In the genomic region with DNA sequence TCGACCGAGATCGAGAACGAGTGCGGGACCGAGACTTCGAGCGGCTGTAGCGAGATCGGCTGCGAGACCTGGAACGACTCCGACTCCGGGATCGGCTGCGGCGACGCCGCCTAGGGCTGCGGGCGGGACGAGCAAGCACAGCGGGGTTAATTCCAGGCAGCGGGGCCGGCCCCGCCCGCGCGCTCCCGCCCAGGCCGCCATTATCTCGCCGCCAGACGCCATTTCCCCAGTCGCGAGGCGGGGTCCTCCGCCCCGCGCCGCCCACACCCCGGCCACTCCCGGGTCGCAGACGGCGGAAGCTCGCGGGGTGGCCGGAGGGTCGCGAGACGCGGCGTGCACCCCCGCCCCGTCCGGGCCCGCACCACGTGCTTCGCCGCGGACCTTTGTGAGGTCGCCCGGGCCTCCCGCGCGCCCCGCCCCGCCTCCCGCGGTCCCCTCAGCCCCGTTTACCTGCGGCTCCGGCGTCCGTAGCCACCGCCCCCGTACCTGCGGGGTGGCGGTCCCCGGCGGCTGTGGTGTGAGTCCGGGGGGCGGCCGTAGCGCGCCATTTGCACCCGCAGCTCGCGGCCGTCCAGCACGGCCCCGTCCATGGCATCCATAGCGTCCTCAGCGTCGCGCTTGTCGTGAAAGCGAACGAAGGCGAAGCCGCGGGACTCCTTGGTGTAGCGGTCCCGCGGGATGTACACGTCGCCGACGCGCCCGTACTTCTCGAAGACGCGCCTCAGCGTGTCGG, we compare ENCODE assay signal across 1 cellular context.
TF ChIP-seq lines count a peak whose summit lies in the region.

No MANE protein-coding gene starts in this region.

TF ChIP-seq in K562, 482 proteins besides CTCF, POLR2A, EP300 and RAD21 (continued from another document and continues in another):
- TF ChIP-seq, protein P1, sequence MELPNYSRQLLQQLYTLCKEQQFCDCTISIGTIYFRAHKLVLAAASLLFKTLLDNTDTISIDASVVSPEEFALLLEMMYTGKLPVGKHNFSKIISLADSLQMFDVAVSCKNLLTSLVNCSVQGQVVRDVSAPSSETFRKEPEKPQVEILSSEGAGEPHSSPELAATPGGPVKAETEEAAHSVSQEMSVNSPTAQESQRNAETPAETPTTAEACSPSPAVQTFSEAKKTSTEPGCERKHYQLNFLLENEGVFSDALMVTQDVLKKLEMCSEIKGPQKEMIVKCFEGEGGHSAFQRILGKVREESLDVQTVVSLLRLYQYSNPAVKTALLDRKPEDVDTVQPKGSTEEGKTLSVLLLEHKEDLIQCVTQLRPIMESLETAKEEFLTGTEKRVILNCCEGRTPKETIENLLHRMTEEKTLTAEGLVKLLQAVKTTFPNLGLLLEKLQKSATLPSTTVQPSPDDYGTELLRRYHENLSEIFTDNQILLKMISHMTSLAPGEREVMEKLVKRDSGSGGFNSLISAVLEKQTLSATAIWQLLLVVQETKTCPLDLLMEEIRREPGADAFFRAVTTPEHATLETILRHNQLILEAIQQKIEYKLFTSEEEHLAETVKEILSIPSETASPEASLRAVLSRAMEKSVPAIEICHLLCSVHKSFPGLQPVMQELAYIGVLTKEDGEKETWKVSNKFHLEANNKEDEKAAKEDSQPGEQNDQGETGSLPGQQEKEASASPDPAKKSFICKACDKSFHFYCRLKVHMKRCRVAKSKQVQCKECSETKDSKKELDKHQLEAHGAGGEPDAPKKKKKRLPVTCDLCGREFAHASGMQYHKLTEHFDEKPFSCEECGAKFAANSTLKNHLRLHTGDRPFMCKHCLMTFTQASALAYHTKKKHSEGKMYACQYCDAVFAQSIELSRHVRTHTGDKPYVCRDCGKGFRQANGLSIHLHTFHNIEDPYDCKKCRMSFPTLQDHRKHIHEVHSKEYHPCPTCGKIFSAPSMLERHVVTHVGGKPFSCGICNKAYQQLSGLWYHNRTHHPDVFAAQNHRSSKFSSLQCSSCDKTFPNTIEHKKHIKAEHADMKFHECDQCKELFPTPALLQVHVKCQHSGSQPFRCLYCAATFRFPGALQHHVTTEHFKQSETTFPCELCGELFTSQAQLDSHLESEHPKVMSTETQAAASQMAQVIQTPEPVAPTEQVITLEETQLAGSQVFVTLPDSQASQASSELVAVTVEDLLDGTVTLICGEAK (IDR thresholded peaks at IDR 0.05) = no peak
- TF ChIP-seq, protein P1 (CRISPR knock-in tag; IDR thresholded peaks at IDR 0.05) = peak; percentile 64; the same call in 1 of the 2 replicates
- TF ChIP-seq PCBP1 (IDR thresholded peaks at IDR 0.05; ENCODE audit: low read depth, low read length, poor library complexity, severe bottlenecking) (peak; percentile 63), ZNF175 (CRISPR knock-in tag; IDR thresholded peaks at IDR 0.05; ENCODE audit: low read depth) (no peak), L3MBTL2 (IDR thresholded peaks at IDR 0.05) (peak; percentile 66; the same call in 1 of the 2 replicates), PHB2 (IDR thresholded peaks at IDR 0.05; ENCODE audit: low read depth) (no peak), HNRNPH1 (optimal IDR thresholded peaks at IDR 0.05; ENCODE audit: low read depth, low read length) (peak; percentile 81), KDM2B (CRISPR knock-in tag; IDR thresholded peaks at IDR 0.05) (no peak), XRCC4 (IDR thresholded peaks at IDR 0.05; ENCODE audit: extremely low read depth, insufficient read depth, insufficient read length) (no peak), RBM25 (IDR thresholded peaks at IDR 0.05; ENCODE audit: low read depth, low read length, severe bottlenecking) (peak; percentile 59), YBX1 (IDR thresholded peaks at IDR 0.05) (no peak), HEY1 (CRISPR knock-in tag; IDR thresholded peaks at IDR 0.05; ENCODE audit: borderline replicate concordance) (no peak), TEAD2 (tag; IDR thresholded peaks at IDR 0.05) (no peak), ARNT (IDR thresholded peaks at IDR 0.05) (no peak), NBN (IDR thresholded peaks at IDR 0.05; ENCODE audit: low read depth) (no peak), HNRNPLL (IDR thresholded peaks at IDR 0.05; ENCODE audit: low read depth, low read length, poor library complexity, severe bottlenecking) (no peak), RB1 (IDR thresholded peaks at IDR 0.05; ENCODE audit: low read depth) (peak; percentile 93), ZC3H8 (IDR thresholded peaks at IDR 0.05) (no peak), MTA3 (IDR thresholded peaks at IDR 0.05; ENCODE audit: borderline replicate concordance) (0 out of 2 replicates have a peak, but pooled peaks have one; percentile 15), ZBED1 (IDR thresholded peaks at IDR 0.05) (no peak), CREM (IDR thresholded peaks at IDR 0.05; ENCODE audit: low read depth) (peak; percentile 69), SMAD4 (CRISPR knock-in tag; conservative IDR thresholded peaks at IDR 0.05) (peak; percentile 92), BACH1 (tag; IDR thresholded peaks at IDR 0.05) (no peak), HNRNPUL1 (IDR thresholded peaks at IDR 0.05; ENCODE audit: low read length) (no peak)
- TF ChIP-seq, protein P2, sequence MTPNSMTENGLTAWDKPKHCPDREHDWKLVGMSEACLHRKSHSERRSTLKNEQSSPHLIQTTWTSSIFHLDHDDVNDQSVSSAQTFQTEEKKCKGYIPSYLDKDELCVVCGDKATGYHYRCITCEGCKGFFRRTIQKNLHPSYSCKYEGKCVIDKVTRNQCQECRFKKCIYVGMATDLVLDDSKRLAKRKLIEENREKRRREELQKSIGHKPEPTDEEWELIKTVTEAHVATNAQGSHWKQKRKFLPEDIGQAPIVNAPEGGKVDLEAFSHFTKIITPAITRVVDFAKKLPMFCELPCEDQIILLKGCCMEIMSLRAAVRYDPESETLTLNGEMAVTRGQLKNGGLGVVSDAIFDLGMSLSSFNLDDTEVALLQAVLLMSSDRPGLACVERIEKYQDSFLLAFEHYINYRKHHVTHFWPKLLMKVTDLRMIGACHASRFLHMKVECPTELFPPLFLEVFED (CRISPR knock-in tag; conservative IDR thresholded peaks at IDR 0.05) = peak; percentile 85; the same call in 1 of the 2 replicates
- TF ChIP-seq, protein P3, sequence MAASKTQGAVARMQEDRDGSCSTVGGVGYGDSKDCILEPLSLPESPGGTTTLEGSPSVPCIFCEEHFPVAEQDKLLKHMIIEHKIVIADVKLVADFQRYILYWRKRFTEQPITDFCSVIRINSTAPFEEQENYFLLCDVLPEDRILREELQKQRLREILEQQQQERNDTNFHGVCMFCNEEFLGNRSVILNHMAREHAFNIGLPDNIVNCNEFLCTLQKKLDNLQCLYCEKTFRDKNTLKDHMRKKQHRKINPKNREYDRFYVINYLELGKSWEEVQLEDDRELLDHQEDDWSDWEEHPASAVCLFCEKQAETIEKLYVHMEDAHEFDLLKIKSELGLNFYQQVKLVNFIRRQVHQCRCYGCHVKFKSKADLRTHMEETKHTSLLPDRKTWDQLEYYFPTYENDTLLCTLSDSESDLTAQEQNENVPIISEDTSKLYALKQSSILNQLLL (CRISPR knock-in tag; IDR thresholded peaks at IDR 0.05; ENCODE audit: borderline replicate concordance) = no peak
- TF ChIP-seq, protein P4, sequence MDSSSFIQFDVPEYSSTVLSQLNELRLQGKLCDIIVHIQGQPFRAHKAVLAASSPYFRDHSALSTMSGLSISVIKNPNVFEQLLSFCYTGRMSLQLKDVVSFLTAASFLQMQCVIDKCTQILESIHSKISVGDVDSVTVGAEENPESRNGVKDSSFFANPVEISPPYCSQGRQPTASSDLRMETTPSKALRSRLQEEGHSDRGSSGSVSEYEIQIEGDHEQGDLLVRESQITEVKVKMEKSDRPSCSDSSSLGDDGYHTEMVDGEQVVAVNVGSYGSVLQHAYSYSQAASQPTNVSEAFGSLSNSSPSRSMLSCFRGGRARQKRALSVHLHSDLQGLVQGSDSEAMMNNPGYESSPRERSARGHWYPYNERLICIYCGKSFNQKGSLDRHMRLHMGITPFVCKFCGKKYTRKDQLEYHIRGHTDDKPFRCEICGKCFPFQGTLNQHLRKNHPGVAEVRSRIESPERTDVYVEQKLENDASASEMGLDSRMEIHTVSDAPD (CRISPR knock-in tag; IDR thresholded peaks at IDR 0.05) = no peak
- TF ChIP-seq, protein P5, sequence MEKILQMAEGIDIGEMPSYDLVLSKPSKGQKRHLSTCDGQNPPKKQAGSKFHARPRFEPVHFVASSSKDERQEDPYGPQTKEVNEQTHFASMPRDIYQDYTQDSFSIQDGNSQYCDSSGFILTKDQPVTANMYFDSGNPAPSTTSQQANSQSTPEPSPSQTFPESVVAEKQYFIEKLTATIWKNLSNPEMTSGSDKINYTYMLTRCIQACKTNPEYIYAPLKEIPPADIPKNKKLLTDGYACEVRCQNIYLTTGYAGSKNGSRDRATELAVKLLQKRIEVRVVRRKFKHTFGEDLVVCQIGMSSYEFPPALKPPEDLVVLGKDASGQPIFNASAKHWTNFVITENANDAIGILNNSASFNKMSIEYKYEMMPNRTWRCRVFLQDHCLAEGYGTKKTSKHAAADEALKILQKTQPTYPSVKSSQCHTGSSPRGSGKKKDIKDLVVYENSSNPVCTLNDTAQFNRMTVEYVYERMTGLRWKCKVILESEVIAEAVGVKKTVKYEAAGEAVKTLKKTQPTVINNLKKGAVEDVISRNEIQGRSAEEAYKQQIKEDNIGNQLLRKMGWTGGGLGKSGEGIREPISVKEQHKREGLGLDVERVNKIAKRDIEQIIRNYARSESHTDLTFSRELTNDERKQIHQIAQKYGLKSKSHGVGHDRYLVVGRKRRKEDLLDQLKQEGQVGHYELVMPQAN (IDR thresholded peaks at IDR 0.05; ENCODE audit: borderline replicate concordance) = peak; percentile 10; the same call in 1 of the 2 replicates
- TF ChIP-seq, protein P6, sequence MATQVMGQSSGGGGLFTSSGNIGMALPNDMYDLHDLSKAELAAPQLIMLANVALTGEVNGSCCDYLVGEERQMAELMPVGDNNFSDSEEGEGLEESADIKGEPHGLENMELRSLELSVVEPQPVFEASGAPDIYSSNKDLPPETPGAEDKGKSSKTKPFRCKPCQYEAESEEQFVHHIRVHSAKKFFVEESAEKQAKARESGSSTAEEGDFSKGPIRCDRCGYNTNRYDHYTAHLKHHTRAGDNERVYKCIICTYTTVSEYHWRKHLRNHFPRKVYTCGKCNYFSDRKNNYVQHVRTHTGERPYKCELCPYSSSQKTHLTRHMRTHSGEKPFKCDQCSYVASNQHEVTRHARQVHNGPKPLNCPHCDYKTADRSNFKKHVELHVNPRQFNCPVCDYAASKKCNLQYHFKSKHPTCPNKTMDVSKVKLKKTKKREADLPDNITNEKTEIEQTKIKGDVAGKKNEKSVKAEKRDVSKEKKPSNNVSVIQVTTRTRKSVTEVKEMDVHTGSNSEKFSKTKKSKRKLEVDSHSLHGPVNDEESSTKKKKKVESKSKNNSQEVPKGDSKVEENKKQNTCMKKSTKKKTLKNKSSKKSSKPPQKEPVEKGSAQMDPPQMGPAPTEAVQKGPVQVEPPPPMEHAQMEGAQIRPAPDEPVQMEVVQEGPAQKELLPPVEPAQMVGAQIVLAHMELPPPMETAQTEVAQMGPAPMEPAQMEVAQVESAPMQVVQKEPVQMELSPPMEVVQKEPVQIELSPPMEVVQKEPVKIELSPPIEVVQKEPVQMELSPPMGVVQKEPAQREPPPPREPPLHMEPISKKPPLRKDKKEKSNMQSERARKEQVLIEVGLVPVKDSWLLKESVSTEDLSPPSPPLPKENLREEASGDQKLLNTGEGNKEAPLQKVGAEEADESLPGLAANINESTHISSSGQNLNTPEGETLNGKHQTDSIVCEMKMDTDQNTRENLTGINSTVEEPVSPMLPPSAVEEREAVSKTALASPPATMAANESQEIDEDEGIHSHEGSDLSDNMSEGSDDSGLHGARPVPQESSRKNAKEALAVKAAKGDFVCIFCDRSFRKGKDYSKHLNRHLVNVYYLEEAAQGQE (CRISPR knock-in tag; IDR thresholded peaks at IDR 0.05; ENCODE audit: low read depth) = peak; percentile 28; the same call in 1 of the 2 replicates
- TF ChIP-seq, protein P7, sequence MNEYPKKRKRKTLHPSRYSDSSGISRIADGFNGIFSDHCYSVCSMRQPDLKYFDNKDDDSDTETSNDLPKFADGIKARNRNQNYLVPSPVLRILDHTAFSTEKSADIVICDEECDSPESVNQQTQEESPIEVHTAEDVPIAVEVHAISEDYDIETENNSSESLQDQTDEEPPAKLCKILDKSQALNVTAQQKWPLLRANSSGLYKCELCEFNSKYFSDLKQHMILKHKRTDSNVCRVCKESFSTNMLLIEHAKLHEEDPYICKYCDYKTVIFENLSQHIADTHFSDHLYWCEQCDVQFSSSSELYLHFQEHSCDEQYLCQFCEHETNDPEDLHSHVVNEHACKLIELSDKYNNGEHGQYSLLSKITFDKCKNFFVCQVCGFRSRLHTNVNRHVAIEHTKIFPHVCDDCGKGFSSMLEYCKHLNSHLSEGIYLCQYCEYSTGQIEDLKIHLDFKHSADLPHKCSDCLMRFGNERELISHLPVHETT (CRISPR knock-in tag; conservative IDR thresholded peaks at IDR 0.05 in 1 of 2, IDR thresholded peaks at IDR 0.05 in 1 of 2) = peak in 1 of 2 experiments; percentile 88; a peak in 2 of 4 replicates
- TF ChIP-seq, protein P8, sequence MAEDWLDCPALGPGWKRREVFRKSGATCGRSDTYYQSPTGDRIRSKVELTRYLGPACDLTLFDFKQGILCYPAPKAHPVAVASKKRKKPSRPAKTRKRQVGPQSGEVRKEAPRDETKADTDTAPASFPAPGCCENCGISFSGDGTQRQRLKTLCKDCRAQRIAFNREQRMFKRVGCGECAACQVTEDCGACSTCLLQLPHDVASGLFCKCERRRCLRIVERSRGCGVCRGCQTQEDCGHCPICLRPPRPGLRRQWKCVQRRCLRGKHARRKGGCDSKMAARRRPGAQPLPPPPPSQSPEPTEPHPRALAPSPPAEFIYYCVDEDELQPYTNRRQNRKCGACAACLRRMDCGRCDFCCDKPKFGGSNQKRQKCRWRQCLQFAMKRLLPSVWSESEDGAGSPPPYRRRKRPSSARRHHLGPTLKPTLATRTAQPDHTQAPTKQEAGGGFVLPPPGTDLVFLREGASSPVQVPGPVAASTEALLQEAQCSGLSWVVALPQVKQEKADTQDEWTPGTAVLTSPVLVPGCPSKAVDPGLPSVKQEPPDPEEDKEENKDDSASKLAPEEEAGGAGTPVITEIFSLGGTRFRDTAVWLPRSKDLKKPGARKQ (CRISPR knock-in tag; IDR thresholded peaks at IDR 0.05) = no peak
